In genomic region chr22:39627865-39628562, GRCh38 we compare ENCODE assay signal across 30 cellular contexts. TPM values are rescaled to one million over a fixed set of nuclear protein-coding genes. Genes with fewer than 3 reads are reported as not detected.
"Had no signal": no experiment of that assay in that cellular context is flagged by ENCODE, and none has a peak within 500 bp of the region (broad histone marks: within the 10 kb centered on the region; RNA-seq: fewer than 3 reads in every experiment).

No MANE protein-coding gene starts in this region.

- H3K27ac ChIP-seq: KMS-11, VCaP had no signal

- H3K27ac Mint-ChIP-seq: activated CD4-positive, alpha-beta memory T cell treated with anti-CD3 and anti-CD28 coated beads, Interleukin-2, amount 10 ng/mL, durations not matched to agents 7 days and 5 days; activated CD4-positive, alpha-beta T cell treated with anti-CD3 and anti-CD28 coated beads for 36 hours; activated naive CD4-positive, alpha-beta T cell treated with anti-CD3 and anti-CD28 coated beads for 36 hours; activated naive CD8-positive, alpha-beta T cell; brain had no signal

- H3K36me3 Mint-ChIP-seq: activated naive CD8-positive, alpha-beta T cell; T-cell had no signal

- H3K4me3 Mint-ChIP-seq: activated CD4-positive, alpha-beta memory T cell treated with anti-CD3 and anti-CD28 coated beads, Interleukin-2, amount 10 ng/mL, durations not matched to agents 7 days and 5 days; activated CD4-positive, alpha-beta T cell treated with anti-CD3 and anti-CD28 coated beads for 36 hours; activated naive CD4-positive, alpha-beta T cell treated with anti-CD3 and anti-CD28 coated beads for 36 hours; activated naive CD8-positive, alpha-beta T cell; activated T-helper 17 cell treated with anti-CD3 and anti-CD28 coated beads, Interleukin-2, amount 50 U/mL, for 72 hours; brain; central memory CD8-positive, alpha-beta T cell; T-cell had no signal

- DNase-seq: activated CD4-positive, alpha-beta memory T cell treated with anti-CD3 and anti-CD28 coated beads, Interleukin-2, amount 10 ng/mL, durations not matched to agents 7 days and 5 days; activated CD4-positive, alpha-beta T cell treated with anti-CD3 and anti-CD28 coated beads for 36 hours; activated CD4-positive, alpha-beta T cell treated with anti-CD3 and anti-CD28 coated beads, Interleukin-2, amount 50 U/mL, for 1 hour; activated gamma-delta T cell; activated naive CD4-positive, alpha-beta T cell treated with anti-CD3 and anti-CD28 coated beads for 36 hours; activated T-cell treated with anti-CD3 and anti-CD28 coated beads for 4 hours; activated T-cell treated with anti-CD3 and anti-CD28 coated beads, Interleukin-2, amount 50 U/mL, for 48 hours; amygdala; NCI-H1092; NCI-H1417; NCI-H1694; NCI-H2029; NCI-H2107; NCI-H2171 treated with DMSO at 0.1 percent for 48 hours; NCI-H226; NCI-H526; NCI-H774; SHP77 treated with DMSO at 0.1 percent for 48 hours; T-cell; T-helper 2 cell; T1000 had no signal

- H3K9ac ChIP-seq: KMS-11 had no signal

- H3K4me1 Mint-ChIP-seq: activated CD4-positive, alpha-beta T cell treated with anti-CD3 and anti-CD28 coated beads for 36 hours had no signal

- H3K27me3 Mint-ChIP-seq: activated CD4-positive, alpha-beta T cell treated with anti-CD3 and anti-CD28 coated beads for 36 hours; activated naive CD8-positive, alpha-beta T cell; activated T-helper 17 cell treated with anti-CD3 and anti-CD28 coated beads, Interleukin-2, amount 50 U/mL, for 72 hours had no signal

- ATAC-seq: activated CD4-positive, alpha-beta T cell treated with anti-CD3 and anti-CD28 coated beads for 36 hours; activated T-helper 17 cell treated with anti-CD3 and anti-CD28 coated beads, Interleukin-2, amount 50 U/mL, for 72 hours; T-cell had no signal

- H3K4me2 ChIP-seq: KMS-11 had no signal

- H3K9me3 Mint-ChIP-seq: activated CD4-positive, alpha-beta memory T cell treated with anti-CD3 and anti-CD28 coated beads, Interleukin-2, amount 10 ng/mL, durations not matched to agents 7 days and 5 days; activated naive CD4-positive, alpha-beta T cell treated with anti-CD3 and anti-CD28 coated beads for 36 hours; activated T-helper 17 cell treated with anti-CD3 and anti-CD28 coated beads, Interleukin-2, amount 50 U/mL, for 72 hours; central memory CD8-positive, alpha-beta T cell; T-cell had no signal

- FAIRE-seq: astrocyte, RCC 7860 had no signal

RNA-seq across cellular contexts. Expression of gene CACNA1I, which starts 57.5 kb away (rescaled TPM):
- total RNA-seq: SK-MEL-5 had no signal
